ENCODE assay signal across 8 cellular contexts in the genomic region with DNA sequence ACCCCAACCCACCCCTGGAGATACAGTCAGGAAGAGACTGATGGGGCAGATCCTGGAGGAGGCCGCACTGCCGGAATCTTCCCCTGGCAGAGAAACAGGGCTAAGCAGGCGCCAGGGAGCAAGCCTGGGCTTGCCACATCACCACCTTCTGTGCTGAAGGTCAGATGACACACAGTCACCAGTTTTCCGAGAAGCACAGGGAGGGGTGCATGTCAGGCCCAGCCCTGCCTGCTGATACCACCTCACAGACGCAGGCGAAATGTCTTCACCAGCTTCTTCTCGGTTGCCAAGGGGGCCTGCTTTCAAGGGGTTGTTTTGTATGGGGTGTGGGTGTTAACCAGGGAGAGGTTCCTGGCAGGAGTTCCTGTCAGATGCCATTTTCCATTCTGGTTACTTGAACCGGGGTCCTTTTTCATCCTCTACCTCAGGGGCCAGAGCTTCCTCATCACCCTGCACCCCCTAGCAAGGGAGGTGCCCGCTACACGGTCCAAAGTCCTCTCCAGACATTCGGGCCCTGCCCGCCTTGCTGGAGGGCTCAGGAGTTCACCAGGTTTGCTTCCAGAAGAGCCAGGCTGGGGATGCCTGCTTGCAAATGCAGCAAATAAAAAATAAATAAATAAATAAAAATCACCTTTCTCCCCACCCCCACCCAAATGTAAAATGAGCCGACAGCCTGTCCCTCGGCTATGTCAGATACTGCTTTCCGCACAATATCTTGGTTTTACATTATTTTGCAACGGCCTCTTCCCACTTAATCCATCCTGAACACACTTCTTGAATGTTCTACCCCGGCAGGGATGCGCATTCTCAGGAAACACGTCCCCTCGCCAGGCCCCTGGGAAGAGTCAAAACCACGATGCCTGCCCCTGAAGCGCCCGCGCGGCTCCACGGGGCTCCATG. TPM values are rescaled to one million over a fixed set of nuclear protein-coding genes. Genes with fewer than 3 reads are reported as not detected.
DNase-seq lines count a peak whose midpoint lies in the region; ATAC-seq and TF ChIP-seq lines count a peak whose summit lies in the region.

No MANE protein-coding gene starts in this region.

- intact Hi-C loops in Panc1 (cut with micrococcal nuclease; ENCODE audit: unreplicated experiment) = no loop called here

- H3K27ac ChIP-seq in Panc1 (ENCODE audit: low read length) = peak overlapping the region; percentile 100

- in situ Hi-C loops in Panc1 (cut with HindIII; ENCODE audit: low pct_unique_long_range_greater_than_20kb, low sequenced_read_pairs) = loop anchor here (5.0 kb wide), 1 partner anchor 76 kb away; a partner anchor contains a TSS

- ATAC-seq in Panc1 (peak; percentile 33), esophagus mucosa (peak; percentile 61), HG03442 (IDR thresholded peaks at IDR 0.05; ENCODE audit: unreplicated experiment) (no peak)

- peaks cover 21% of the 10 kb centered on the region for H3K36me3 ChIP-seq in Panc1 (ENCODE audit: control insufficient read depth, insufficient read depth, low read length)

- TSS peak; percentile 90 for BruUV-seq in Panc1 (replicated peaks; lab: Mats Ljungman, UMichigan)

- H3K4me3 ChIP-seq in Panc1 (ENCODE audit: low read depth in 2 of 2, low read length in 2 of 2) = peak overlapping the region; percentile 67 to 99

- DNase-seq in COR-L47 (lab: John Stamatoyannopoulos, UW) = peak; percentile 70
- DNase-seq in HuH-7.5 (ENCODE audit: low spot score) = peak; percentile 45
- no peak for DNase-seq in Panc1 (ENCODE audit: low read depth, low spot score)
- DNase-seq in activated T-cell treated with anti-CD3 and anti-CD28 coated beads, Interleukin-2, amount 50 U/mL, for 48 hours = peak; percentile 88 to 91
- DNase-seq in myocyte (ENCODE audit: low read depth) = peak; percentile 99
- DNase-seq in stimulated activated CD8-positive, alpha-beta memory T cell treated with anti-CD3 and anti-CD28 coated beads, Interleukin-7, amount 100 ng/mL, for 24 hours (ENCODE audit: low read depth) = peak; percentile 65

- no peaks in the 10 kb centered on the region for H3K27me3 ChIP-seq in Panc1 (ENCODE audit: control insufficient read depth, insufficient read depth, low read length)

- TF ChIP-seq CTCF in Panc1 (IDR thresholded peaks at IDR 0.05) = no peak

- POLR2A ChIA-PET in Panc1 (lab: Charles Lee) = interaction anchor here (0.6 to 7.3 kb wide), 14 partner anchors 15 to 1238 kb away, joined by 3 to 108 read pairs (median 6); a partner anchor contains a TSS

- H3K9me3 ChIP-seq in Panc1 (ENCODE audit: control insufficient read depth, insufficient read depth, low read depth, low read length) = no peaks in the 10 kb centered on the region

- H3K4me1 ChIP-seq in Panc1 (ENCODE audit: control insufficient read depth, insufficient read depth, low read length) = peaks cover 54% of the 10 kb centered on the region

- CTCF ChIA-PET in Panc1 (lab: Charles Lee) = interaction anchor here (0.7 kb wide), 1 partner anchor 45 kb away, joined by 6 read pairs; no protein-coding TSS in a partner anchor

RNA-seq across cellular contexts. Expression of a gene that starts 1.1 kb away (rescaled TPM):
- 731 TPM for total RNA-seq in Panc1 (2021; ENCODE audit: unreplicated experiment)
- 190 TPM for polyA plus RNA-seq in Panc1 (2012; ENCODE audit: insufficient read length)
- 389 TPM for total RNA-seq in esophagus mucosa
- total RNA-seq in myocyte = 109 and 172 TPM in 2 replicates
- polyA plus RNA-seq in myocyte (2012) = 542 TPM

RNA-seq across cellular contexts. Expression of a gene that starts 35.0 kb away (rescaled TPM):
- total RNA-seq in Panc1 (2021; ENCODE audit: unreplicated experiment) (85.8 TPM), esophagus mucosa (37.1 TPM), myocyte (36.2 and 49.1 TPM in 2 replicates)
- polyA plus RNA-seq in Panc1 (2012; ENCODE audit: insufficient read length) = 76.7 TPM
- 18.2 TPM for polyA plus RNA-seq in myocyte (2012)

RNA-seq across cellular contexts. Expression of a gene that starts 39.0 kb away (rescaled TPM):
- total RNA-seq in Panc1 (2021; ENCODE audit: unreplicated experiment) (9.8 TPM), esophagus mucosa (3.4 TPM), myocyte (2.9 and 4.6 TPM in 2 replicates)
- 5.9 TPM for polyA plus RNA-seq in Panc1 (2012; ENCODE audit: insufficient read length)
- polyA plus RNA-seq in myocyte (2012) = 5.7 TPM
